Comparison of ENCODE assay signal across 1 cellular context in genomic region chr11:61775606-61776554, GRCh38.
TF ChIP-seq lines count a peak whose summit lies in the region.

No MANE protein-coding gene starts in this region.

TF ChIP-seq in SK-N-SH, 30 proteins besides CTCF, POLR2A, EP300 and RAD21 (continued from another document):
- no peak for TF ChIP-seq MAX (IDR thresholded peaks at IDR 0.05; ENCODE audit: low read depth)
- TF ChIP-seq TCF12 (IDR thresholded peaks at IDR 0.05): no peak
- no peak for TF ChIP-seq MXI1 (IDR thresholded peaks at IDR 0.05; ENCODE audit: low read depth, low read length)
- TF ChIP-seq TEAD4 (IDR thresholded peaks at IDR 0.05; ENCODE audit: borderline replicate concordance, insufficient read depth): no peak
- TF ChIP-seq SMC3 (IDR thresholded peaks at IDR 0.05; ENCODE audit: low read depth, low read length): no peak
